In genomic region chr6:84906514-84906913, GRCh38 we compare ENCODE assay signal across 21 cellular contexts.
DNase-seq lines count a peak whose midpoint lies in the region; ATAC-seq, FAIRE-seq and TF ChIP-seq lines count a peak whose summit lies in the region.
"Had no signal": no experiment of that assay in that cellular context is flagged by ENCODE, and none has a peak within 500 bp of the region (broad histone marks: within the 10 kb centered on the region; RNA-seq: fewer than 3 reads in every experiment).

No MANE protein-coding gene starts in this region.

- H3K4me1 ChIP-seq in liver (ENCODE audit: control insufficient read depth in 4 of 4, insufficient read depth in 4 of 4, low read length in 3 of 4) (peaks cover 9 to 69% (median 50%) of the 10 kb centered on the region in 4 donors), HepG2 (ENCODE audit: insufficient read depth, low read length) (peaks cover 10% of the 10 kb centered on the region), small intestine (ENCODE audit: control insufficient read depth in 2 of 2, insufficient read depth in 1 of 2, low read depth in 1 of 2, low read length in 1 of 2) (no peaks in the 10 kb centered on the region)
- H3K4me1 ChIP-seq: A549; BLaER1 treated with 17β-estradiol and CSF1 and Interleukin-3, amounts not matched to agents 10 nM and 100 nM; Caco-2 had no signal

- H3K36me3 ChIP-seq in liver (ENCODE audit: control insufficient read depth in 4 of 4, insufficient read depth in 3 of 4, low read depth in 1 of 4, low read length in 3 of 4) (no peaks in the 10 kb centered on the region), HepG2 (replicated peaks in 1 of 2; ENCODE audit: control insufficient read depth in 1 of 2, insufficient read depth in 2 of 2, low read length in 2 of 2) (no peaks in the 10 kb centered on the region), small intestine (ENCODE audit: control insufficient read depth in 2 of 2, insufficient read depth in 2 of 2, low read length in 2 of 2) (no peaks in the 10 kb centered on the region)
- H3K36me3 ChIP-seq: BLaER1 treated with 17β-estradiol and CSF1 and Interleukin-3, amounts not matched to agents 10 nM and 100 nM had no signal

- DNase-seq in HepG2 (ENCODE audit: low spot score) = no peak
- no peak for DNase-seq in left lobe of liver (ENCODE audit: low spot score)
- peak; percentile 40 for DNase-seq in small intestine
- no peak for DNase-seq in SK-N-DZ (ENCODE audit: low spot score)
- DNase-seq: AML-193; Caco-2; Calu3; CD4-positive, alpha-beta T cell; CD8-positive, alpha-beta T cell; DMS79 treated with DMSO at 0.1 percent for 48 hours; GF-D8 had no signal

- POLR2A ChIA-PET in HepG2 (lab: Yijun Ruan, JAX) = no interaction called here

- CTCF ChIA-PET in HepG2 (lab: Yijun Ruan, JAX; ENCODE audit: low intra/inter-chr PET ratio, low total read pairs) = no interaction called here

- in situ Hi-C loops in HepG2 (cut with HindIII; ENCODE audit: extremely low pct_ligation_motif_present, low pct_unique_long_range_greater_than_20kb) = no loop called here

- BruUV-seq in HepG2 (replicated peaks; lab: Mats Ljungman, UMichigan) = no TSS peak

- ATAC-seq in HepG2 (no peak), left lobe of liver (peak; percentile 71), GM21529 (IDR thresholded peaks at IDR 0.05; ENCODE audit: unreplicated experiment) (no peak)
- ATAC-seq: A549; CD8-positive, alpha-beta T cell had no signal

- H3K27me3 ChIP-seq in liver (ENCODE audit: control insufficient read depth in 4 of 4, insufficient read depth in 4 of 4, low read length in 3 of 4) = no peaks in the 10 kb centered on the region
- H3K27me3 ChIP-seq in HepG2 (ENCODE audit: control insufficient read depth in 1 of 2, insufficient read depth in 2 of 2, low read length in 2 of 2) = no peaks in the 10 kb centered on the region
- no peaks in the 10 kb centered on the region for H3K27me3 ChIP-seq in small intestine (ENCODE audit: control insufficient read depth in 2 of 2, insufficient read depth in 2 of 2, low read length in 2 of 2)
- H3K27me3 ChIP-seq: BLaER1 treated with 17β-estradiol and CSF1 and Interleukin-3, amounts not matched to agents 10 nM and 100 nM had no signal

- 46% methylated on average over 3 of the region's 3 CpGs for WGBS in liver
- WGBS in HepG2 (ENCODE audit: low lambda C conversion rate) = 3% methylated on average over 3 of the region's 3 CpGs
- WGBS in small intestine, 3 donors = 45 to 72% (median 57%) methylated on average over 3 of the region's 3 CpGs

- no peaks in the 10 kb centered on the region for H3K9me3 ChIP-seq in liver (ENCODE audit: control insufficient read depth in 4 of 4, low read length in 3 of 4)
- no peaks in the 10 kb centered on the region for H3K9me3 ChIP-seq in HepG2 (ENCODE audit: low read length)
- H3K9me3 ChIP-seq in small intestine (ENCODE audit: control insufficient read depth, low read depth) = no peaks in the 10 kb centered on the region
- H3K9me3 ChIP-seq: A549; BLaER1 treated with 17β-estradiol and CSF1 and Interleukin-3, amounts not matched to agents 10 nM and 100 nM; Caco-2 had no signal

- H3K4me3 ChIP-seq in liver (ENCODE audit: low read depth in 1 of 3, low read length in 3 of 3) = no peak overlapping the region
- no peak overlapping the region for H3K4me3 ChIP-seq in HepG2 (replicated peaks in 1 of 3; ENCODE audit: insufficient read depth in 1 of 3, low read depth in 2 of 3, low read length in 3 of 3)
- H3K4me3 ChIP-seq in small intestine (ENCODE audit: low read depth in 1 of 2, low read length in 2 of 2) = no peak overlapping the region
- H3K4me3 ChIP-seq: A549; BLaER1 treated with 17β-estradiol and CSF1 and Interleukin-3, amounts not matched to agents 10 nM and 100 nM had no signal

- H4K20me1 ChIP-seq in HepG2 (ENCODE audit: insufficient read depth, low read length) = no peaks in the 10 kb centered on the region
- H4K20me1 ChIP-seq: BLaER1 treated with 17β-estradiol and CSF1 and Interleukin-3, amounts not matched to agents 10 nM and 100 nM had no signal

- no peak for TF ChIP-seq RAD21 in liver (IDR thresholded peaks at IDR 0.05)
- TF ChIP-seq RAD21 in HepG2 (CRISPR knock-in tag; IDR thresholded peaks at IDR 0.05) = no peak

- H3K9ac ChIP-seq in liver (ENCODE audit: low read depth in 1 of 2, low read length in 2 of 2) = no peak overlapping the region
- H3K9ac ChIP-seq in HepG2 (ENCODE audit: insufficient read depth, low read depth, low read length) = no peak overlapping the region
- H3K9ac ChIP-seq: BLaER1 treated with 17β-estradiol and CSF1 and Interleukin-3, amounts not matched to agents 10 nM and 100 nM had no signal

- H3K79me2 ChIP-seq in HepG2 (ENCODE audit: insufficient read depth, low read length) = no peaks in the 10 kb centered on the region

- intact Hi-C loops in HepG2 (cut with micrococcal nuclease; ENCODE audit: unreplicated experiment) = no loop called here

- H2AFZ ChIP-seq in HepG2 (ENCODE audit: low read length) = no peak overlapping the region

- TF ChIP-seq EP300 in HepG2 (IDR thresholded peaks at IDR 0.05; ENCODE audit: low read depth in 2 of 2, low read length in 2 of 2) = no peak
- no peak for TF ChIP-seq EP300 in HepG2 (CRISPR knock-in tag; IDR thresholded peaks at IDR 0.05; ENCODE audit: borderline replicate concordance)

- FAIRE-seq in HepG2 (lab: Jason Lieb, UNC) = no peak
- no peak for FAIRE-seq in small intestine (lab: Jason Lieb, UNC)
- FAIRE-seq: A549, D721Med, G401.6, GM12891, GM19239 had no signal

- TF ChIP-seq CTCF in liver (IDR thresholded peaks at IDR 0.05; ENCODE audit: low read depth, low read length, missing input control) = no peak
- TF ChIP-seq CTCF in HepG2 (CRISPR knock-in tag; IDR thresholded peaks at IDR 0.05) = no peak

- H3K27ac ChIP-seq in liver (ENCODE audit: low read depth in 1 of 2, low read length in 2 of 2) = peak overlapping the region in 1 of 2 donors; percentile 6
- H3K27ac ChIP-seq in HepG2 (ENCODE audit: extremely low read length, insufficient read depth, low read length) = no peak overlapping the region
- H3K27ac ChIP-seq in small intestine (ENCODE audit: low read depth in 1 of 2, low read length in 1 of 2) = no peak overlapping the region
- H3K27ac ChIP-seq: 22Rv1; A549; BLaER1 treated with 17β-estradiol and CSF1 and Interleukin-3, amounts not matched to agents 10 nM and 100 nM; C4-2B had no signal

- H3K4me2 ChIP-seq in HepG2 (ENCODE audit: low read depth, low read length) = no peak overlapping the region
- H3K4me2 ChIP-seq: A549; BLaER1 treated with 17β-estradiol and CSF1 and Interleukin-3, amounts not matched to agents 10 nM and 100 nM had no signal

- TF ChIP-seq POLR2A in HepG2 (IDR thresholded peaks at IDR 0.05; ENCODE audit: insufficient read depth in 1 of 2, low read depth in 2 of 2, low read length in 2 of 2) = no peak

TF ChIP-seq in liver, 16 proteins besides CTCF, POLR2A, EP300 and RAD21 (continues in another document):
- TF ChIP-seq REST (IDR thresholded peaks at IDR 0.05) = no peak

TF ChIP-seq in HepG2, 621 proteins besides CTCF, POLR2A, EP300 and RAD21:
- no peak for TF ChIP-seq TFAP4 (IDR thresholded peaks at IDR 0.05; ENCODE audit: borderline replicate concordance, low read depth)
- no peak for TF ChIP-seq ZNF234 (CRISPR knock-in tag; conservative IDR thresholded peaks at IDR 0.05)
- no peak for TF ChIP-seq GLI4 (CRISPR knock-in tag; IDR thresholded peaks at IDR 0.05; ENCODE audit: borderline replicate concordance)
- TF ChIP-seq POLR2AphosphoS2 (IDR thresholded peaks at IDR 0.05; ENCODE audit: low read depth, low read length) = no peak
- TF ChIP-seq ZIK1 (CRISPR knock-in tag; IDR thresholded peaks at IDR 0.05; ENCODE audit: borderline replicate concordance, low read depth) = no peak
- TF ChIP-seq, protein P1, sequence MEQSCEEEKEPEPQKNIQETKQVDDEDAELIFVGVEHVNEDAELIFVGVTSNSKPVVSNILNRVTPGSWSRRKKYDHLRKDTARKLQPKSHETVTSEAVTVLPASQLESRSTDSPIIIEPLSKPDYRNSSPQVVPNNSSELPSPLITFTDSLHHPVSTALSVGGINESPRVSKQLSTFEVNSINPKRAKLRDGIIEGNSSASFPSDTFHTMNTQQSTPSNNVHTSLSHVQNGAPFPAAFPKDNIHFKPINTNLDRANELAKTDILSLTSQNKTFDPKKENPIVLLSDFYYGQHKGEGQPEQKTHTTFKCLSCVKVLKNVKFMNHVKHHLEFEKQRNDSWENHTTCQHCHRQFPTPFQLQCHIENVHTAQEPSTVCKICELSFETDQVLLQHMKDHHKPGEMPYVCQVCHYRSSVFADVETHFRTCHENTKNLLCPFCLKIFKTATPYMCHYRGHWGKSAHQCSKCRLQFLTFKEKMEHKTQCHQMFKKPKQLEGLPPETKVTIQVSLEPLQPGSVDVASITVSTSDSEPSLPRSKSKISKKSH (CRISPR knock-in tag; IDR thresholded peaks at IDR 0.05; ENCODE audit: borderline replicate concordance) = no peak
- TF ChIP-seq NFIB (CRISPR knock-in tag; IDR thresholded peaks at IDR 0.05; ENCODE audit: borderline replicate concordance) = no peak
- TF ChIP-seq, protein P2, sequence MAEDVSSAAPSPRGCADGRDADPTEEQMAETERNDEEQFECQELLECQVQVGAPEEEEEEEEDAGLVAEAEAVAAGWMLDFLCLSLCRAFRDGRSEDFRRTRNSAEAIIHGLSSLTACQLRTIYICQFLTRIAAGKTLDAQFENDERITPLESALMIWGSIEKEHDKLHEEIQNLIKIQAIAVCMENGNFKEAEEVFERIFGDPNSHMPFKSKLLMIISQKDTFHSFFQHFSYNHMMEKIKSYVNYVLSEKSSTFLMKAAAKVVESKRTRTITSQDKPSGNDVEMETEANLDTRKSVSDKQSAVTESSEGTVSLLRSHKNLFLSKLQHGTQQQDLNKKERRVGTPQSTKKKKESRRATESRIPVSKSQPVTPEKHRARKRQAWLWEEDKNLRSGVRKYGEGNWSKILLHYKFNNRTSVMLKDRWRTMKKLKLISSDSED (CRISPR knock-in tag; IDR thresholded peaks at IDR 0.05) = no peak
